In the genomic region with DNA sequence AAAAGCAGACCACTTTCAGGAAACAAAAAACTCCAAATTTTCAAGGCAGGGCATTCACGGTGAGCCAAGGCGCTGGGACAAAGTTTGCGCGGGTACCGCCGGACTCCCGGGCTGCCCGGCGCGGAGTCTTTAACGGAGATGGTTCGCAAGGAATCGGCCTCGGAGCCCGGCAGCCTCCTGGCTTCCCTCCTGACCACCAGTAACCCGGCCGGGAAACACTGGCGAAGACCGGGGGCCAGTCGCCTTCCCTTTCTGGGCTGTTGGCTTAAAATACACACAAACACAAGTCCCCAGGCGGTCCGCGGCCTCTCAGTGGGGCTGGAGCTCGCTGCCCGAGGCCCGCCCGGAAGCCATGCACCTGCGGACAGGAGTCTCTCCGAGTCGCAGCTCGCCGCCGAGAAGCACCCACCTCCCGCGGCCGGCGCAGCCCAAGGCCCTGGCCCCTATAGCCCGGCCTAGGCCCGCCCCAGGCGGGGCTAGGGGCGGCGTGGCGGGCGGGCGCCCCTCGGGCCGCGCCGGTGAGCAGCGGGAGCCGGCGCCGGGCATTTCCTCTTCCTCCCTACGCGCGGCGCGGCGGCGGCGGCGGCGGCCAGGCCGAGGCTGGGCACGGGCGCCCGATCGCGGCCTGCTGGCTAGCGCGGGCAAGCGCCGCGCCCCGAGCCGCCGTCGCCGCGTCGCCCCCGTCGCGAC, we compare ENCODE assay signal across 8 cellular contexts. TPM values are rescaled to one million over a fixed set of nuclear protein-coding genes. Genes with fewer than 3 reads are reported as not detected.
A peak's percentile ranks its signal among the peaks of the same experiment; 100 is the strongest.
DNase-seq lines count a peak whose midpoint lies in the region; ATAC-seq, FAIRE-seq and TF ChIP-seq lines count a peak whose summit lies in the region.

No MANE protein-coding gene starts in this region.

- H3K36me3 ChIP-seq in KMS-11 (ENCODE audit: insufficient read depth) (peaks cover 6% of the 10 kb centered on the region; the same call in 1 of the 2 replicates), bronchial epithelial cell (ENCODE audit: control insufficient read depth, insufficient read depth, low read length) (peaks cover 3% of the 10 kb centered on the region)

- H3K27ac ChIP-seq in KMS-11, result peak overlapping the region; percentile 98

- peaks cover 11% of the 10 kb centered on the region for H4K20me1 ChIP-seq in KMS-11 (ENCODE audit: insufficient read depth)

- CTCF ChIA-PET in GM10248 (lab: Yijun Ruan, JAX), result interaction anchor here (1.4 to 7.2 kb wide), 7 partner anchors 12 to 47 kb away, joined by 4 to 50 read pairs (median 5); no protein-coding TSS in a partner anchor

- H3K27me3 ChIP-seq in KMS-11 (ENCODE audit: insufficient read depth, low read depth) (no peaks in the 10 kb centered on the region), bronchial epithelial cell (ENCODE audit: control insufficient read depth, insufficient read depth, low read length) (no peaks in the 10 kb centered on the region)

- H3K9ac ChIP-seq in KMS-11, result peak overlapping the region; percentile 92

- H3K4me3 ChIP-seq in KMS-11 (IDR thresholded peaks at IDR 0.05; ENCODE audit: insufficient read depth, low read depth, low read length), result peak overlapping the region; percentile 92
- H3K4me3 ChIP-seq in WI38 (ENCODE audit: low read depth, low read length), result peak overlapping the region; percentile 89
- peak overlapping the region; percentile 67 for H3K4me3 ChIP-seq in bronchial epithelial cell (ENCODE audit: low read depth, low read length)

- POLR2A ChIA-PET in GM10248 (lab: Yijun Ruan, JAX), result interaction anchor here (0.5 to 4.6 kb wide), 3 partner anchors 10 to 64 kb away, joined by 3 to 21 read pairs (median 9); no protein-coding TSS in a partner anchor

- peak overlapping the region; percentile 47 for H2AFZ ChIP-seq in KMS-11 (ENCODE audit: low read depth)

- TF ChIP-seq CTCF in GM10248 (IDR thresholded peaks at IDR 0.05; ENCODE audit: control extremely low read depth, extremely low read depth, low read depth, missing control alignments) (no peak), KMS-11 (conservative IDR thresholded peaks at IDR 0.05; ENCODE audit: low read depth, low read length) (0 out of 2 replicates have a peak, but pooled peaks have one; percentile 10), WI38 (IDR thresholded peaks at IDR 0.05; ENCODE audit: low read depth, low read length) (no peak), bronchial epithelial cell (IDR thresholded peaks at IDR 0.05; ENCODE audit: insufficient read depth, low read length, severe bottlenecking) (no peak)

- FAIRE-seq in bronchial epithelial cell (lab: Jason Lieb, UNC), result no peak

- ATAC-seq in GM21723 (IDR thresholded peaks at IDR 0.05; ENCODE audit: unreplicated experiment), result peak; percentile 51

- DNase-seq in GM10248 (ENCODE audit: extremely low spot score) (peak; percentile 77), bronchial epithelial cell (ENCODE audit: low read depth) (peak; percentile 32), kidney glomerular epithelial cell (lab: John Stamatoyannopoulos, UW) (peak; percentile 46), NCI-H1694 (lab: John Stamatoyannopoulos, UW) (no peak)
- peak; percentile 43 to 48 for DNase-seq in stimulated activated CD4-positive, alpha-beta T cell treated with anti-CD3 and anti-CD28 coated beads, Interleukin-15, amount 100 ng/mL, for 48 hours (ENCODE audit: low read depth in 2 of 2)

- H3K4me1 ChIP-seq in KMS-11 (ENCODE audit: low read depth, poor library complexity, severe bottlenecking), result peaks cover 37% of the 10 kb centered on the region

- H3K79me2 ChIP-seq in KMS-11 (ENCODE audit: insufficient read depth, low read depth), result peaks cover 83% of the 10 kb centered on the region

- peak overlapping the region; percentile 72 for H3K4me2 ChIP-seq in KMS-11

RNA-seq across cellular contexts. Expression of gene KCMF1, which starts 0.6 kb away (rescaled TPM):
- total RNA-seq in bronchial epithelial cell, result 174 and 180 TPM in 2 replicates
